18 cellular contexts compared by ENCODE assay signal in the genomic region with DNA sequence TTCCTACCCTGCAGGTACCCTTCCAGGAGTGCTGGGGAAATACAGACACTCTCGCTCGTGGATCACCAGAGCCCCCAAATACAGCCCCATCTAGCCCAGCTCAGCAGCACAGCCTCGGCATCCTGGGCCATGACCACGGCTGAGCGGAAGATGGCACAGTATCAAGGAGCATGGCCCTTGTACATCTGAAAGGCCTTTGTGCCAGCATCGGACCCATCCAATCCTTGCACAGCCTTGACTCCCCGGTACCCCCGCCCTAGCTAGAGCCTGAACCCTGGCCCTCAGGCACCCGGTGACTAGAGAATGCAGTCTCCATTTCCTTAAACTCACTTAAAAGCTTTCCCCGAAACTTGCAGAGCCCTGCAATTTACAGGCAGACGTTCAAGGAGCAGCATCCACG. TPM values are rescaled to one million over a fixed set of nuclear protein-coding genes. Genes with fewer than 3 reads are reported as not detected.
DNase-seq lines count a peak whose midpoint lies in the region; ATAC-seq and TF ChIP-seq lines count a peak whose summit lies in the region.
"Had no signal": no experiment of that assay in that cellular context is flagged by ENCODE, and none has a peak within 500 bp of the region (broad histone marks: within the 10 kb centered on the region; RNA-seq: fewer than 3 reads in every experiment).

No MANE protein-coding gene starts in this region.

- no peak for DNase-seq in SJSA1 (ENCODE audit: low read depth in 1 of 2, low spot score in 2 of 2)
- peak; percentile 49 for DNase-seq in mesenteric fat pad (ENCODE audit: low spot score)
- DNase-seq in OCI-M2 (lab: John Stamatoyannopoulos, UW; ENCODE audit: unreplicated experiment) = no peak
- DNase-seq in HEK293T (ENCODE audit: extremely low spot score) = no peak
- DNase-seq: activated CD4-positive, alpha-beta T cell treated with anti-CD3 and anti-CD28 coated beads for 1 hour; C1 segment of cervical spinal cord; HCEC 1CT; KG1; naive thymus-derived CD4-positive, alpha-beta T cell; NCI-H146; NCI-H524 treated with DMSO at 0.1 percent for 48 hours; T-helper 2 cell had no signal

- H3K27me3 ChIP-seq in BLaER1 (no peaks in the 10 kb centered on the region), SJSA1 (replicated peaks) (no peaks in the 10 kb centered on the region), skeletal muscle satellite cell (ENCODE audit: control insufficient read depth, insufficient read depth, low read length) (no peaks in the 10 kb centered on the region)
- H3K27me3 ChIP-seq: Peyer's patch had no signal

- H3K4me1 ChIP-seq in BLaER1 (peaks cover 67% of the 10 kb centered on the region), SJSA1 (replicated peaks) (peaks cover 45% of the 10 kb centered on the region), skeletal muscle satellite cell (ENCODE audit: control insufficient read depth, insufficient read depth, low read length) (peaks cover 65% of the 10 kb centered on the region)

- H3K27ac ChIP-seq in BLaER1 (0 out of 2 replicates have a peak overlapping the region, but pooled peaks have one; percentile 37), SJSA1 (peak overlapping the region; percentile 66; the same call in 1 of the 2 replicates)

- H3K4me2 ChIP-seq in BLaER1 (peak overlapping the region; percentile 31), skeletal muscle satellite cell (ENCODE audit: low read length) (peak overlapping the region; percentile 75)

- H3K36me3 ChIP-seq in BLaER1 (peaks cover 46% of the 10 kb centered on the region), SJSA1 (peaks cover 17% of the 10 kb centered on the region), skeletal muscle satellite cell (ENCODE audit: insufficient read depth, low read length) (peaks cover 6% of the 10 kb centered on the region)

- POLR2A ChIA-PET in HEK293T (lab: Yijun Ruan, JAX) = no interaction called here

- peaks cover 93% of the 10 kb centered on the region for H4K20me1 ChIP-seq in BLaER1

- H3K9ac ChIP-seq in BLaER1 (no peak overlapping the region), skeletal muscle satellite cell (ENCODE audit: low read depth, low read length) (peak overlapping the region; percentile 78)

- ATAC-seq in GM18502 (IDR thresholded peaks at IDR 0.05; ENCODE audit: poor library complexity, unreplicated experiment) (no peak), GM21786 (IDR thresholded peaks at IDR 0.05; ENCODE audit: unreplicated experiment) (no peak)
- ATAC-seq: naive thymus-derived CD4-positive, alpha-beta T cell had no signal

- H3K4me3 ChIP-seq in BLaER1 (no peak overlapping the region), SJSA1 (no peak overlapping the region), skeletal muscle satellite cell (ENCODE audit: low read length) (peak overlapping the region; percentile 41)
- H3K4me3 ChIP-seq: Peyer's patch, skin epidermis had no signal

- H3K9me3 ChIP-seq in BLaER1 = no peaks in the 10 kb centered on the region
- no peaks in the 10 kb centered on the region for H3K9me3 ChIP-seq in SJSA1 (replicated peaks)
- H3K9me3 ChIP-seq in skeletal muscle satellite cell (replicated peaks; ENCODE audit: low read length) = no peaks in the 10 kb centered on the region
- H3K9me3 ChIP-seq: Peyer's patch had no signal

- CTCF ChIA-PET in HEK293T (lab: Yijun Ruan, JAX) = no interaction called here

TF ChIP-seq in HEK293T, 16 proteins besides CTCF, POLR2A, EP300 and RAD21:
- TF ChIP-seq, protein P1, sequence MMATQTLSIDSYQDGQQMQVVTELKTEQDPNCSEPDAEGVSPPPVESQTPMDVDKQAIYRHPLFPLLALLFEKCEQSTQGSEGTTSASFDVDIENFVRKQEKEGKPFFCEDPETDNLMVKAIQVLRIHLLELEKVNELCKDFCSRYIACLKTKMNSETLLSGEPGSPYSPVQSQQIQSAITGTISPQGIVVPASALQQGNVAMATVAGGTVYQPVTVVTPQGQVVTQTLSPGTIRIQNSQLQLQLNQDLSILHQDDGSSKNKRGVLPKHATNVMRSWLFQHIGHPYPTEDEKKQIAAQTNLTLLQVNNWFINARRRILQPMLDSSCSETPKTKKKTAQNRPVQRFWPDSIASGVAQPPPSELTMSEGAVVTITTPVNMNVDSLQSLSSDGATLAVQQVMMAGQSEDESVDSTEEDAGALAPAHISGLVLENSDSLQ (IDR thresholded peaks at IDR 0.05) = no peak
- no peak for TF ChIP-seq ZNF384 (IDR thresholded peaks at IDR 0.05)
- TF ChIP-seq L3MBTL2 (conservative IDR thresholded peaks at IDR 0.05) = no peak
- no peak for TF ChIP-seq BHLHE40 (IDR thresholded peaks at IDR 0.05; ENCODE audit: borderline replicate concordance)
- no peak for TF ChIP-seq CTBP1 (IDR thresholded peaks at IDR 0.05; ENCODE audit: borderline replicate concordance)
- TF ChIP-seq ARNT (IDR thresholded peaks at IDR 0.05) = no peak
- TF ChIP-seq FOXM1 (IDR thresholded peaks at IDR 0.05; ENCODE audit: borderline replicate concordance) = no peak
- no peak for TF ChIP-seq LEF1 (IDR thresholded peaks at IDR 0.05; ENCODE audit: borderline replicate concordance)
- no peak for TF ChIP-seq SUZ12 (IDR thresholded peaks at IDR 0.05)
- no peak for TF ChIP-seq ELF4 (IDR thresholded peaks at IDR 0.05)
- TF ChIP-seq FOXK2 (IDR thresholded peaks at IDR 0.05) = no peak
- no peak for TF ChIP-seq TARDBP (IDR thresholded peaks at IDR 0.05)
- no peak for TF ChIP-seq NFRKB (IDR thresholded peaks at IDR 0.05)
- no peak for TF ChIP-seq FOXA1 (IDR thresholded peaks at IDR 0.05)
- no peak for TF ChIP-seq SP1 (IDR thresholded peaks at IDR 0.05)
- TF ChIP-seq HDGF (IDR thresholded peaks at IDR 0.05; ENCODE audit: borderline replicate concordance) = no peak

RNA-seq across cellular contexts. Expression of a gene that starts 48.7 kb away (rescaled TPM):
- 9.0 and 17.4 TPM in 2 replicates for total RNA-seq in SJSA1 (2014; rRNA removed; shearing (Covaris generic))
- total RNA-seq in mesenteric fat pad = 20.3 TPM
- 19.5 and 21.2 TPM in 2 replicates for total RNA-seq in skeletal muscle satellite cell (2012; rRNA removed)
